18 cellular contexts compared by ENCODE assay signal in the genomic region with DNA sequence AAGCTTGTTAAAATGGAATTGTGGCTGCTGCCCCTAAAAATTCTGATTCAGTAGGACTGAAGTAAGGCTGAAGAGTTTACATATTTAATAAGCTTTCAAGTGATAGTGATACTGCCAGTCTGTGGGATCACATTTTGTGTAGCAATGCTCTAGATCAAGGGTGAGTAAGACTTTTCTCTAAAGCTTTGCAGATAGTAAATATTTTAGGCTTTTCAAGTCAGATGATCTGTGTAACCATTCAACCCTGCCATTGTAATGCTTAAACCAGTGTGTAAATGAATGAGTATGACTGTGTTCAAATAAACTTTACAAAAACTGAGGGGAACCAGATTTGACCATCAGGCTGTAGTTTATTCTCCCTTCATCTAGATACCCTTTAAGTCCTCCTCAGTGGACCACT.
A peak's percentile ranks its signal among the peaks of the same experiment; 100 is the strongest.
DNase-seq lines count a peak whose midpoint lies in the region; ATAC-seq and TF ChIP-seq lines count a peak whose summit lies in the region.
"Had no signal": no experiment of that assay in that cellular context is flagged by ENCODE, and none has a peak within 500 bp of the region (broad histone marks: within the 10 kb centered on the region; RNA-seq: fewer than 3 reads in every experiment).

No MANE protein-coding gene starts in this region.

- H3K27me3 ChIP-seq in CD4-positive, alpha-beta T cell (ENCODE audit: control insufficient read depth, insufficient read depth, low read length): no peaks in the 10 kb centered on the region
- no peaks in the 10 kb centered on the region for H3K27me3 ChIP-seq in PC-9 (ENCODE audit: insufficient read depth, low read depth)
- H3K27me3 ChIP-seq: SJSA1 had no signal

- H3K36me3 Mint-ChIP-seq in CD4-positive, alpha-beta T cell (ENCODE audit: low read depth): peaks cover 67% of the 10 kb centered on the region
- H3K36me3 Mint-ChIP-seq in progenitor cell of endocrine pancreas (ENCODE audit: insufficient read depth): peaks cover 30% of the 10 kb centered on the region

- peaks cover 22% of the 10 kb centered on the region for H3K4me1 ChIP-seq in PC-9 (replicated peaks; ENCODE audit: insufficient read depth)
- H3K4me1 ChIP-seq: psoas muscle had no signal

- peaks cover 7% of the 10 kb centered on the region; the same call in 1 of the 2 replicates for H3F3A ChIP-seq in PC-9 (ENCODE audit: insufficient read depth, low read depth)

- peak overlapping the region; percentile 40; the same call in 1 of the 2 replicates for H3K4me2 ChIP-seq in PC-9

- CTCF ChIA-PET in CD4-positive, alpha-beta T cell (lab: Charles Lee): interaction anchor here (1.1 kb wide), 1 partner anchor 20 kb away, joined by 3 read pairs; no protein-coding TSS in a partner anchor
- CTCF ChIA-PET in PC-9 (lab: Charles Lee): no interaction called here

- H3K36me3 ChIP-seq in PC-9 (ENCODE audit: low read depth): peaks cover 10% of the 10 kb centered on the region; the same call in 1 of the 2 replicates

- no peak overlapping the region for H2AFZ ChIP-seq in PC-9

- H3K9me3 Mint-ChIP-seq in CD4-positive, alpha-beta T cell: no peaks in the 10 kb centered on the region
- H3K9me3 Mint-ChIP-seq in progenitor cell of endocrine pancreas (ENCODE audit: low read depth): no peaks in the 10 kb centered on the region

- H3K27ac Mint-ChIP-seq in CD4-positive, alpha-beta T cell: peak overlapping the region; percentile 18
- H3K27ac Mint-ChIP-seq in progenitor cell of endocrine pancreas: no peak overlapping the region

- H3K27ac ChIP-seq in CD4-positive, alpha-beta T cell (ENCODE audit: low read depth, low read length): no peak overlapping the region
- peak overlapping the region; percentile 68 for H3K27ac ChIP-seq in PC-9
- H3K27ac ChIP-seq: psoas muscle, SJSA1 had no signal

- H3K4me1 Mint-ChIP-seq in CD4-positive, alpha-beta T cell (ENCODE audit: low read depth): peaks cover 7% of the 10 kb centered on the region
- H3K4me1 Mint-ChIP-seq in progenitor cell of endocrine pancreas (ENCODE audit: low read depth): peaks cover 20% of the 10 kb centered on the region

- TF ChIP-seq CTCF in CD4-positive, alpha-beta T cell (IDR thresholded peaks at IDR 0.05): no peak
- no peak for TF ChIP-seq CTCF in PC-9 (conservative IDR thresholded peaks at IDR 0.05)
- TF ChIP-seq CTCF in progenitor cell of endocrine pancreas (IDR thresholded peaks at IDR 0.05; ENCODE audit: unreplicated experiment): no peak

- no peaks in the 10 kb centered on the region for H3K79me2 ChIP-seq in PC-9 (ENCODE audit: low read depth)

- POLR2A ChIA-PET in CD4-positive, alpha-beta T cell (lab: Charles Lee): no interaction called here
- POLR2A ChIA-PET in PC-9 (lab: Charles Lee; ENCODE audit: unreplicated experiment): no interaction called here

- intact Hi-C loops in CD4-positive, alpha-beta T cell (cut with DNase I, micrococcal nuclease): no loop called here
- intact Hi-C loops in PC-9 (cut with micrococcal nuclease; ENCODE audit: unreplicated experiment): no loop called here

- no peaks in the 10 kb centered on the region for H4K20me1 ChIP-seq in PC-9 (ENCODE audit: insufficient read depth)

- DNase-seq in CD4-positive, alpha-beta T cell: no peak
- no peak for DNase-seq in PC-9
- peak; percentile 23 for DNase-seq in fibroblast of gingiva (ENCODE audit: low read depth)
- peak; percentile 3 for DNase-seq in myocyte (ENCODE audit: low read depth)
- DNase-seq in progenitor cell of endocrine pancreas (ENCODE audit: low spot score, unreplicated experiment): no peak
- no peak for DNase-seq in GM19238 (ENCODE audit: insufficient read length, low spot score)
- DNase-seq: activated CD4-positive, alpha-beta T cell treated with anti-CD3 and anti-CD28 coated beads for 48 hours; activated T-cell treated with anti-CD3 and anti-CD28 coated beads, Interleukin-2, amount 50 U/mL, for 48 hours; cerebellar nuclear complex; left cardiac atrium; mucosa of descending colon; NCI-H1105 treated with DMSO at 0.1 percent for 48 hours; psoas muscle; T1000 had no signal

- ATAC-seq in CD4-positive, alpha-beta T cell (ENCODE audit: poor library complexity): no peak
- ATAC-seq in GM21825 (IDR thresholded peaks at IDR 0.05; ENCODE audit: unreplicated experiment) (no peak), GM19463 (IDR thresholded peaks at IDR 0.05; ENCODE audit: unreplicated experiment) (no peak)
- ATAC-seq: K562, psoas muscle had no signal

- H3K9me2 ChIP-seq in PC-9 (ENCODE audit: insufficient read depth): no peaks in the 10 kb centered on the region

- no peaks in the 10 kb centered on the region for H3K9me3 ChIP-seq in CD4-positive, alpha-beta T cell (ENCODE audit: control insufficient read depth, low read length)
- H3K9me3 ChIP-seq in PC-9 (ENCODE audit: insufficient read depth, low read depth): no peaks in the 10 kb centered on the region
- H3K9me3 ChIP-seq: mucosa of descending colon, psoas muscle, SJSA1 had no signal

- H3K4me3 Mint-ChIP-seq in CD4-positive, alpha-beta T cell: no peak overlapping the region
- no peak overlapping the region for H3K4me3 Mint-ChIP-seq in progenitor cell of endocrine pancreas (ENCODE audit: low read depth)

- H3K4me3 ChIP-seq in PC-9: no peak overlapping the region
- H3K4me3 ChIP-seq: K562, mucosa of descending colon, psoas muscle, SJSA1 had no signal

- BruUV-seq in PC-9 (replicated peaks; lab: Mats Ljungman, UMichigan): no TSS peak

- H3K27me3 Mint-ChIP-seq in CD4-positive, alpha-beta T cell: no peaks in the 10 kb centered on the region
- H3K27me3 Mint-ChIP-seq in progenitor cell of endocrine pancreas: no peaks in the 10 kb centered on the region

Comparison
In these comparisons a context has a peak if more than half of its experiments do, and no peak if none do; other contexts are left out.
1. DNase-seq: peak in fibroblast of gingiva (single experiment) and myocyte (single experiment); none in CD4-positive, alpha-beta T cell (0 of 10), PC-9 (0 of 2), progenitor cell of endocrine pancreas (single experiment) and GM19238 (single experiment).